Comparison of ENCODE assay signal across 17 cellular contexts in the genomic region with DNA sequence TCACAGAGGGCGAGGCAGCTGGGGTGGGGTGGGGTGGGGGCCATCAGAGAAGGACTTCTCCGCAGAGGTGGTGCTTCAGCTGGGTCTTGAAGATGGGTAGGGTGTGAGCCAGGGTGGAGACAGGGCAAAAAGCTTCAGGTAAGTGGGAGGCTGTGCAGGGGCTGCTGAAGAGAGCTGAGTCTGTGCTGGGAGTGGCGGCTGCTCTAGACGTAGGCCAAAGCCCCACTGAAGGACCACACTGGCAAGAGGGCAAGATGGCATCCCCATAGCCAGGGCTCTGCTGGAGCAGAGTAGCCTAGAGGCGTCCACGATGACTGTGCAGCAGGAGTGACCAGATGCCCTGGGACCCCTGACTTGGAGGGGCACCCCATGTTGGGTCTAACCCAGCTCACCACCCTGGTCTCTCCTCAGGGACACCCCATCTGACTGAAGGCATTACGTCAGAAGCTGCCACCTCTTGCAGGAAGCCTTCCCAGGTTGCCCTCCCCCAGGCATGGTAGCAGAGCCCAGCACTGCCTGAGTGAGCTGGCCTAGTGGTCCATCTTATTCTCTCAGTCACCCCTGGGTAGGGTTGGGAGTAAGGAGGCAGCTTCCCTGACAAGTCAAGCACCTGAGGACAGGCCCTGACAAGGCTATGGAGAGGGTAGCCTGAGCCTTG. TPM values are rescaled to one million over a fixed set of nuclear protein-coding genes. Genes with fewer than 3 reads are reported as not detected.
A peak's percentile ranks its signal among the peaks of the same experiment; 100 is the strongest.
DNase-seq lines count a peak whose midpoint lies in the region; ATAC-seq lines count a peak whose summit lies in the region.
"Had no signal": no experiment of that assay in that cellular context is flagged by ENCODE, and none has a peak within 500 bp of the region (broad histone marks: within the 10 kb centered on the region; RNA-seq: fewer than 3 reads in every experiment).

No MANE protein-coding gene starts in this region.

- H3K36me3 Mint-ChIP-seq in activated naive CD4-positive, alpha-beta T cell treated with anti-CD3 and anti-CD28 coated beads, Interleukin-2, amount 50 U/mL, for 24 hours = peaks cover 9% of the 10 kb centered on the region
- H3K36me3 Mint-ChIP-seq in T-helper 17 cell (ENCODE audit: low read depth) (peaks cover 9% of the 10 kb centered on the region), immature natural killer cell (peaks cover 16 to 42% (median 22%) of the 10 kb centered on the region in 3 donors)
- no peaks in the 10 kb centered on the region for H3K36me3 Mint-ChIP-seq in stimulated activated effector memory CD8-positive, alpha-beta T cell treated with anti-CD3 and anti-CD28 coated beads, Interleukin-12 subunit alpha, Interleukin-12 subunit beta, amount 100 ng/mL, for 72 hours
- H3K36me3 Mint-ChIP-seq: mesothelial cell of epicardium had no signal

- H3K9me3 ChIP-seq in T-helper 17 cell (ENCODE audit: control insufficient read depth, low read length, poor library complexity, severe bottlenecking) = no peaks in the 10 kb centered on the region
- H3K9me3 ChIP-seq: MG63 had no signal

- H3K27me3 Mint-ChIP-seq in activated naive CD4-positive, alpha-beta T cell treated with anti-CD3 and anti-CD28 coated beads, Interleukin-2, amount 50 U/mL, for 24 hours = no peaks in the 10 kb centered on the region
- no peaks in the 10 kb centered on the region for H3K27me3 Mint-ChIP-seq in T-helper 17 cell
- peaks cover 0 to 3% (median 0%) of the 10 kb centered on the region in 3 donors for H3K27me3 Mint-ChIP-seq in immature natural killer cell (ENCODE audit: low read depth in 3 of 3)
- H3K27me3 Mint-ChIP-seq: stimulated activated naive CD8-positive, alpha-beta T cell treated with anti-CD3 and anti-CD28 coated beads, Interleukin-15, Interleukin-2, amounts not matched to agents 100 ng/mL and 50 ng/mL, for 24 hours had no signal

- DNase-seq in activated naive CD4-positive, alpha-beta T cell treated with anti-CD3 and anti-CD28 coated beads, Interleukin-2, amount 50 U/mL, for 16 hours = no peak
- DNase-seq in T-helper 17 cell (no peak), immature natural killer cell (no peak), dermis blood vessel endothelial cell (no peak)
- no peak for DNase-seq in stimulated activated effector memory CD8-positive, alpha-beta T cell treated with anti-CD3 and anti-CD28 coated beads, Interleukin-12 subunit alpha, Interleukin-12 subunit beta, amount 100 ng/mL, for 72 hours (ENCODE audit: low spot score in 2 of 2)
- DNase-seq: central memory CD4-positive, alpha-beta T cell; HCEC 1CT; MG63; NCI-H2029 treated with DMSO at 0.1 percent for 48 hours; NCI-H526; occipital lobe had no signal

- H3K27ac Mint-ChIP-seq in activated naive CD4-positive, alpha-beta T cell treated with anti-CD3 and anti-CD28 coated beads, Interleukin-2, amount 50 U/mL, for 24 hours = peak overlapping the region; percentile 86
- H3K27ac Mint-ChIP-seq in T-helper 17 cell (peak overlapping the region; percentile 77), immature natural killer cell (peak overlapping the region; percentile 72 to 92 (median 90))
- H3K27ac Mint-ChIP-seq in stimulated activated effector memory CD8-positive, alpha-beta T cell treated with anti-CD3 and anti-CD28 coated beads, Interleukin-12 subunit alpha, Interleukin-12 subunit beta, amount 100 ng/mL, for 72 hours = peak overlapping the region; percentile 98
- H3K27ac Mint-ChIP-seq: mesothelial cell of epicardium had no signal

- no peak overlapping the region for H3K4me3 Mint-ChIP-seq in activated naive CD4-positive, alpha-beta T cell treated with anti-CD3 and anti-CD28 coated beads, Interleukin-2, amount 50 U/mL, for 24 hours
- H3K4me3 Mint-ChIP-seq in T-helper 17 cell (no peak overlapping the region), immature natural killer cell (peak overlapping the region in 2 of 5 donors; percentile 1 to 27)
- H3K4me3 Mint-ChIP-seq in stimulated activated effector memory CD8-positive, alpha-beta T cell treated with anti-CD3 and anti-CD28 coated beads, Interleukin-12 subunit alpha, Interleukin-12 subunit beta, amount 100 ng/mL, for 72 hours = no peak overlapping the region
- H3K4me3 Mint-ChIP-seq: mesothelial cell of epicardium; stimulated activated naive CD8-positive, alpha-beta T cell treated with anti-CD3 and anti-CD28 coated beads, Interleukin-15, Interleukin-2, amounts not matched to agents 100 ng/mL and 50 ng/mL, for 24 hours had no signal

- H3K9me3 Mint-ChIP-seq in activated naive CD4-positive, alpha-beta T cell treated with anti-CD3 and anti-CD28 coated beads, Interleukin-2, amount 50 U/mL, for 24 hours = no peaks in the 10 kb centered on the region
- H3K9me3 Mint-ChIP-seq in immature natural killer cell = no peaks in the 10 kb centered on the region
- no peaks in the 10 kb centered on the region for H3K9me3 Mint-ChIP-seq in stimulated activated effector memory CD8-positive, alpha-beta T cell treated with anti-CD3 and anti-CD28 coated beads, Interleukin-12 subunit alpha, Interleukin-12 subunit beta, amount 100 ng/mL, for 72 hours
- H3K9me3 Mint-ChIP-seq: mesothelial cell of epicardium; stimulated activated naive CD8-positive, alpha-beta T cell treated with anti-CD3 and anti-CD28 coated beads, Interleukin-15, Interleukin-2, amounts not matched to agents 100 ng/mL and 50 ng/mL, for 24 hours had no signal

- no peak for ATAC-seq in T-helper 17 cell
- ATAC-seq in stimulated activated effector memory CD8-positive, alpha-beta T cell treated with anti-CD3 and anti-CD28 coated beads, Interleukin-12 subunit alpha, Interleukin-12 subunit beta, amount 100 ng/mL, for 72 hours = no peak
- no peak for ATAC-seq in HG02852 (IDR thresholded peaks at IDR 0.05; ENCODE audit: unreplicated experiment)
- no peak for ATAC-seq in GM21447 (IDR thresholded peaks at IDR 0.05; ENCODE audit: unreplicated experiment)

- peaks cover 62% of the 10 kb centered on the region for H3K4me1 Mint-ChIP-seq in activated naive CD4-positive, alpha-beta T cell treated with anti-CD3 and anti-CD28 coated beads, Interleukin-2, amount 50 U/mL, for 24 hours
- H3K4me1 Mint-ChIP-seq in T-helper 17 cell = peaks cover 29% of the 10 kb centered on the region
- peaks cover 40 to 47% of the 10 kb centered on the region in 2 donors for H3K4me1 Mint-ChIP-seq in immature natural killer cell
- peaks cover 45% of the 10 kb centered on the region for H3K4me1 Mint-ChIP-seq in stimulated activated effector memory CD8-positive, alpha-beta T cell treated with anti-CD3 and anti-CD28 coated beads, Interleukin-12 subunit alpha, Interleukin-12 subunit beta, amount 100 ng/mL, for 72 hours
- H3K4me1 Mint-ChIP-seq: mesothelial cell of epicardium had no signal

RNA-seq across cellular contexts. Expression of gene TPBGL, which starts 32.9 kb away (rescaled TPM):
- total RNA-seq in T-helper 17 cell (under 1 TPM; 0.42 to 0.60 TPM), dermis blood vessel endothelial cell (0.17 TPM in 1 of 2 replicates, not detected in the other)
- polyA plus RNA-seq in immature natural killer cell = under 1 TPM in 1 of 3 donors, not detected in 2; 0.13 TPM
- total RNA-seq: skeletal muscle tissue had no signal
